ENCODE assay signal across 9 cellular contexts in the genomic region with DNA sequence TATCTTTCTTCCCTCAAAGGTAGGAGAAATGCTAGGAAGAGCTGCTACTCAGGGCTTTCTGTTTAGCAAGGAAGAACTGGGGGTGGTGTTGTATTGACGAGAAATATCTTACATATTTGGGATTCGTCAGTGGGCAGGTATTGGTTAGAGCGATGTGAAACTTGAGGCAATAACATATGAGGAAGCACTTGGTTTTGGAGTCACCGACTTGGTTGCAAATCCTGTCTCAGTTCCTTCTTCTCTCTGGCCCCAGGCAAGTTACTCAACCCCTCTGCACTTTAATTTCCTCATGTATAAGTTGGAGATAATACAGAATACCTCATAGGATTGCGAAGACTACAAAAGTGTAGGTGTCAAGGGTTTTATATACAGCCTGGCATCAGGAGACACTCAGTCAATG. TPM values are rescaled to one million over a fixed set of nuclear protein-coding genes. Genes with fewer than 3 reads are reported as not detected.
DNase-seq lines count a peak whose midpoint lies in the region; ATAC-seq and TF ChIP-seq lines count a peak whose summit lies in the region.
"Had no signal": no experiment of that assay in that cellular context is flagged by ENCODE, and none has a peak within 500 bp of the region (broad histone marks: within the 10 kb centered on the region; RNA-seq: fewer than 3 reads in every experiment).

No MANE protein-coding gene starts in this region.

- no peak overlapping the region for H2BK12ac ChIP-seq in mesenchymal stem cell (ENCODE audit: low read length in 2 of 2)

- H3K4ac ChIP-seq in mesenchymal stem cell (ENCODE audit: low read depth in 1 of 2, low read length in 2 of 2), result no peak overlapping the region

- 95% methylated on average over 3 of the region's 5 CpGs for WGBS in mesenchymal stem cell

- H3K4me1 Mint-ChIP-seq in activated CD8-positive, alpha-beta T cell treated with anti-CD3 and anti-CD28 coated beads for 36 hours (ENCODE audit: low read depth), result peaks cover 7% of the 10 kb centered on the region

- no peaks in the 10 kb centered on the region for H3K27me3 ChIP-seq in HL-60 (ENCODE audit: insufficient read depth, poor library complexity, severe bottlenecking)
- no peaks in the 10 kb centered on the region for H3K27me3 ChIP-seq in H7 (ENCODE audit: control insufficient read depth, insufficient read depth, low read length)
- H3K27me3 ChIP-seq in mesenchymal stem cell (ENCODE audit: control insufficient read depth in 1 of 2, insufficient read depth in 1 of 2, low read length in 2 of 2), result no peaks in the 10 kb centered on the region

- H2AFZ ChIP-seq in mesenchymal stem cell (ENCODE audit: low read depth, low read length), result no peak overlapping the region

- no peaks in the 10 kb centered on the region for H3K36me3 Mint-ChIP-seq in activated CD8-positive, alpha-beta T cell treated with anti-CD3 and anti-CD28 coated beads for 36 hours (ENCODE audit: low read depth)

- ATAC-seq in GM21529 (IDR thresholded peaks at IDR 0.05; ENCODE audit: unreplicated experiment) (peak; percentile 89), esophagus mucosa (peak; percentile 94)
- ATAC-seq in activated CD8-positive, alpha-beta T cell treated with anti-CD3 and anti-CD28 coated beads for 36 hours, result no peak

- H3K9ac ChIP-seq in mesenchymal stem cell (ENCODE audit: low read length), result no peak overlapping the region

- intact Hi-C loops in activated CD8-positive, alpha-beta T cell treated with anti-CD3 and anti-CD28 coated beads for 36 hours (cut with micrococcal nuclease), result no loop called here

- CTCF ChIA-PET in GM10248 (lab: Yijun Ruan, JAX), result interaction anchor here (1.3 kb wide), 1 partner anchor 14 kb away, joined by 3 read pairs; no protein-coding TSS in a partner anchor
- CTCF ChIA-PET in activated CD8-positive, alpha-beta T cell treated with anti-CD3 and anti-CD28 coated beads for 36 hours (lab: Charles Lee), result interaction anchor here (1.4 kb wide), 1 partner anchor 10 kb away, joined by 3 read pairs; no protein-coding TSS in a partner anchor

- no peak overlapping the region for H2BK5ac ChIP-seq in mesenchymal stem cell (ENCODE audit: low read depth, low read length, poor library complexity, severe bottlenecking)

- H3K79me1 ChIP-seq in mesenchymal stem cell (replicated peaks; ENCODE audit: low read length, poor library complexity, severe bottlenecking), result no peaks in the 10 kb centered on the region

- no peaks in the 10 kb centered on the region for H3K4me1 ChIP-seq in mesenchymal stem cell (ENCODE audit: control insufficient read depth, insufficient read depth, low read depth, low read length)

- H3K4me2 ChIP-seq in mesenchymal stem cell (ENCODE audit: low read length, poor library complexity, severe bottlenecking), result no peak overlapping the region

- H3K27ac Mint-ChIP-seq in activated CD8-positive, alpha-beta T cell treated with anti-CD3 and anti-CD28 coated beads for 36 hours, result no peak overlapping the region
- H3K27ac Mint-ChIP-seq: activated naive CD4-positive, alpha-beta T cell treated with anti-CD3 and anti-CD28 coated beads, Interleukin-2, amount 50 U/mL, for 24 hours had no signal

- no peak overlapping the region for H3K18ac ChIP-seq in mesenchymal stem cell (ENCODE audit: low read depth in 1 of 2, low read length in 2 of 2)

- POLR2A ChIA-PET in GM10248 (lab: Yijun Ruan, JAX), result no interaction called here
- POLR2A ChIA-PET in activated CD8-positive, alpha-beta T cell treated with anti-CD3 and anti-CD28 coated beads for 36 hours (lab: Charles Lee), result no interaction called here

- no peak overlapping the region for H2BK120ac ChIP-seq in mesenchymal stem cell (ENCODE audit: low read depth, low read length)

- H3K23ac ChIP-seq in mesenchymal stem cell (ENCODE audit: low read length in 2 of 2), result no peak overlapping the region

- H3K14ac ChIP-seq in mesenchymal stem cell (ENCODE audit: low read length in 2 of 2), result no peak overlapping the region

- H3K27me3 Mint-ChIP-seq in activated CD8-positive, alpha-beta T cell treated with anti-CD3 and anti-CD28 coated beads for 36 hours, result no peaks in the 10 kb centered on the region
- H3K27me3 Mint-ChIP-seq: activated naive CD4-positive, alpha-beta T cell treated with anti-CD3 and anti-CD28 coated beads, Interleukin-2, amount 50 U/mL, for 24 hours had no signal

- H3K4me3 ChIP-seq in HL-60 (replicated peaks; ENCODE audit: insufficient read depth, low read length), result no peak overlapping the region; the same call in 1 of the 2 replicates
- H3K4me3 ChIP-seq in H7 (ENCODE audit: insufficient read depth, low read depth, low read length), result no peak overlapping the region
- no peak overlapping the region for H3K4me3 ChIP-seq in mesenchymal stem cell (ENCODE audit: insufficient read depth in 1 of 2, low read depth in 1 of 2, low read length in 2 of 2)

- no peaks in the 10 kb centered on the region for H3K36me3 ChIP-seq in H7 (replicated peaks; ENCODE audit: control insufficient read depth, insufficient read depth, low read length)
- H3K36me3 ChIP-seq in mesenchymal stem cell (ENCODE audit: control insufficient read depth in 1 of 2, insufficient read depth in 2 of 2, low read depth in 1 of 2, low read length in 2 of 2), result no peaks in the 10 kb centered on the region

- TF ChIP-seq CTCF in GM10248 (IDR thresholded peaks at IDR 0.05; ENCODE audit: control extremely low read depth, extremely low read depth, low read depth, missing control alignments) (no peak), HL-60 (IDR thresholded peaks at IDR 0.05; ENCODE audit: insufficient read depth, low read length) (no peak)
- TF ChIP-seq CTCF in activated CD8-positive, alpha-beta T cell treated with anti-CD3 and anti-CD28 coated beads for 36 hours (IDR thresholded peaks at IDR 0.05), result no peak

- no peak overlapping the region for H4K8ac ChIP-seq in mesenchymal stem cell (ENCODE audit: low read length)

- no peak overlapping the region for H3K4me3 Mint-ChIP-seq in activated CD8-positive, alpha-beta T cell treated with anti-CD3 and anti-CD28 coated beads for 36 hours
- H3K4me3 Mint-ChIP-seq: activated naive CD4-positive, alpha-beta T cell treated with anti-CD3 and anti-CD28 coated beads, Interleukin-2, amount 50 U/mL, for 24 hours had no signal

- no peak overlapping the region for H4K91ac ChIP-seq in mesenchymal stem cell (ENCODE audit: low read length)

- H2AK5ac ChIP-seq in mesenchymal stem cell (ENCODE audit: low read length, severe bottlenecking), result no peak overlapping the region

- H3K9me3 Mint-ChIP-seq in activated CD8-positive, alpha-beta T cell treated with anti-CD3 and anti-CD28 coated beads for 36 hours, result no peaks in the 10 kb centered on the region
- H3K9me3 Mint-ChIP-seq: activated naive CD4-positive, alpha-beta T cell treated with anti-CD3 and anti-CD28 coated beads, Interleukin-2, amount 50 U/mL, for 24 hours had no signal

- DNase-seq in GM10248 (ENCODE audit: extremely low spot score) (peak; percentile 21), HL-60 (ENCODE audit: low read depth in 1 of 2, low spot score in 1 of 2) (peak; percentile 35 to 88), H7 (no peak), AG08396 (ENCODE audit: low spot score) (no peak), mesenchymal stem cell (no peak)
- DNase-seq in activated CD8-positive, alpha-beta T cell treated with anti-CD3 and anti-CD28 coated beads for 36 hours, result no peak

- H3K27ac ChIP-seq in HL-60 (replicated peaks) (no peak overlapping the region; the same call in 1 of the 2 replicates), mesenchymal stem cell (ENCODE audit: low read length, poor library complexity, severe bottlenecking) (no peak overlapping the region)

- no peak overlapping the region for H2BK15ac ChIP-seq in mesenchymal stem cell (ENCODE audit: low read depth, poor library complexity, severe bottlenecking)

- H3K9me3 ChIP-seq in mesenchymal stem cell (ENCODE audit: control insufficient read depth, low read length), result no peaks in the 10 kb centered on the region

RNA-seq across cellular contexts. Expression of gene GPAT3, which starts 34.1 kb away (rescaled TPM):
- total RNA-seq in esophagus mucosa, result 9.8 TPM
- 0.59 and 0.73 TPM in 2 replicates for total RNA-seq in H7 (2014; rRNA removed; shearing (Covaris generic))
- polyA plus RNA-seq in mesenchymal stem cell (2013, experiment 1 of 2), result 4.3 TPM
- polyA plus RNA-seq in mesenchymal stem cell (2013, experiment 2 of 2), result 4.1 TPM
- 1 to 10 TPM; 1.6 to 2.7 TPM for total RNA-seq in activated CD8-positive, alpha-beta T cell treated with anti-CD3 and anti-CD28 coated beads for 36 hours

Comparison
In these comparisons a context has a peak if more than half of its experiments do, and no peak if none do; other contexts are left out.
1. DNase-seq: peak in GM10248 (single experiment) and HL-60 (2 of 2); none in H7 (single experiment), AG08396 (single experiment), mesenchymal stem cell (single experiment) and activated CD8-positive, alpha-beta T cell treated with anti-CD3 and anti-CD28 coated beads for 36 hours (single experiment).